2 cellular contexts compared by ENCODE assay signal in genomic region chr20:9515211-9515580, GRCh38.
A peak's percentile ranks its signal among the peaks of the same experiment; 100 is the strongest.
TF ChIP-seq lines count a peak whose summit lies in the region.

No MANE protein-coding gene starts in this region.

TF ChIP-seq in H1, 55 proteins besides CTCF, POLR2A, EP300 and RAD21:
- no peak for TF ChIP-seq POLR2AphosphoS5 (IDR thresholded peaks at IDR 0.05; ENCODE audit: low read depth, low read length)
- peak; percentile 9 for TF ChIP-seq RNF2 (IDR thresholded peaks at IDR 0.05; ENCODE audit: borderline replicate concordance, low read depth, low read length, missing control alignments, poor library complexity, severe bottlenecking)

TF ChIP-seq in GM12891, 5 proteins besides CTCF, POLR2A, EP300 and RAD21:
- TF ChIP-seq TAF1 (IDR thresholded peaks at IDR 0.05; ENCODE audit: low read depth, low read length): no peak
- TF ChIP-seq POU2F2 (IDR thresholded peaks at IDR 0.05; ENCODE audit: low read depth, low read length): no peak
- TF ChIP-seq SPI1 (IDR thresholded peaks at IDR 0.05; ENCODE audit: low read depth, low read length): no peak
- no peak for TF ChIP-seq POLR2AphosphoS5 (IDR thresholded peaks at IDR 0.05; ENCODE audit: low read depth, low read length)
- TF ChIP-seq PAX5 (IDR thresholded peaks at IDR 0.05; ENCODE audit: insufficient read depth, low read length, severe bottlenecking): no peak
